ENCODE assay signal across 10 cellular contexts in the genomic region with DNA sequence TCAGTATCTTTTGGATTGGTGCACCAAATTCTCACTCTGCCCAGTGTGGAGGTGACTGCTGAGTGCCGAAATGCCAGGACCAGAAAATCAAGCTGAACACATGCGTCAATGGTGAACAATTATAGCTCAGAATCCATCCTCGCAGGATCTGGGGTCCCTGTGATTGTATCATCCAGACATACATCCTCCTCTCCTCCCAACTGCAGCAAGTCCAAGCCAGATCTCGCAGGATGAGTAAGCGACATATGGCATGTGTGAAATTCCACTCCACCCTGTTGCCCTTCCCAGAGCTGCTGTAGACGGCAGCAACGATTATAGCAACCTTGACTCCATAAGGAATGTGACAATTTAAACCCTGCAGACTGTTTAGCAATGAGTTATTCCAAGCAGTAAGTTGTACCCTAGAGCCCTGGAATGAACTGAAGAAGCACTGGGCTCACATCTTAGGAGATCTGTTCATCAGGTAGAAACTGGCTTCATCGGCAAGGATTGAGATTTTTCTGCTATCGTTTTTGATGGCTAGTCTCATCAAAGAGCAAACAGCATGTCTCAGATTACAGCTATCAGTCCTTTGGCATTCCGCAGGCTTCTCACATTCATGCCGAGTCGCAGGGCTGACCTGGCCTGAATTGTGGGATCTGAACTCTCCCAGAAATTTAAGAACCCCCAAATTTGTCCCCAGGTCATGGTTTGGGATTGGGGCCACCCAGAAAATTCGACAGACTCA. TPM values are rescaled to one million over a fixed set of nuclear protein-coding genes. Genes with fewer than 3 reads are reported as not detected.
DNase-seq lines count a peak whose midpoint lies in the region; ATAC-seq and TF ChIP-seq lines count a peak whose summit lies in the region.
"Had no signal": no experiment of that assay in that cellular context is flagged by ENCODE, and none has a peak within 500 bp of the region (broad histone marks: within the 10 kb centered on the region; RNA-seq: fewer than 3 reads in every experiment).

No MANE protein-coding gene starts in this region.

- POLR2A ChIA-PET in MCF 10A (lab: Yijun Ruan, JAX): interaction anchor here (0.8 to 1.5 kb wide), 5 partner anchors 8 to 109 kb away, joined by 3 to 6 read pairs (median 5); partner anchors contain the start of gene SORBS2
- POLR2A ChIA-PET in WTC11 (lab: Charles Lee): interaction anchor here (1.0 kb wide), 1 partner anchor 76 kb away, joined by 3 read pairs; no protein-coding TSS in a partner anchor
- POLR2A ChIA-PET in CD4-positive, alpha-beta T cell (lab: Charles Lee): no interaction called here

- peaks cover 0 to 10% of the 10 kb centered on the region in 2 donors for H3K9me3 ChIP-seq in breast epithelium
- no peaks in the 10 kb centered on the region for H3K9me3 ChIP-seq in CD4-positive, alpha-beta T cell (ENCODE audit: control insufficient read depth, low read length)

- no peaks in the 10 kb centered on the region for H3K27me3 ChIP-seq in breast epithelium
- H3K27me3 ChIP-seq in CD4-positive, alpha-beta T cell (ENCODE audit: control insufficient read depth, insufficient read depth, low read length): no peaks in the 10 kb centered on the region

- no peak for TF ChIP-seq CTCF in MCF 10A (IDR thresholded peaks at IDR 0.05; ENCODE audit: unreplicated experiment)
- no peak for TF ChIP-seq CTCF in breast epithelium (IDR thresholded peaks at IDR 0.05)
- no peak for TF ChIP-seq CTCF in WTC11 (IDR thresholded peaks at IDR 0.05)
- no peak for TF ChIP-seq CTCF in CD4-positive, alpha-beta T cell (IDR thresholded peaks at IDR 0.05)

- no peak overlapping the region for H3K27ac ChIP-seq in breast epithelium
- no peak overlapping the region for H3K27ac ChIP-seq in CD4-positive, alpha-beta T cell (ENCODE audit: low read depth, low read length)

- H3K4me3 Mint-ChIP-seq in MCF 10A (ENCODE audit: unreplicated experiment): peak overlapping the region; percentile 30
- H3K4me3 Mint-ChIP-seq in WTC11: no peak overlapping the region
- no peak overlapping the region for H3K4me3 Mint-ChIP-seq in CD4-positive, alpha-beta T cell
- H3K4me3 Mint-ChIP-seq: activated CD4-positive, alpha-beta memory T cell treated with anti-CD3 and anti-CD28 coated beads, Interleukin-2, amount 10 ng/mL, durations not matched to agents 7 days and 5 days; B cell had no signal

- no peak overlapping the region for H3K4me3 ChIP-seq in breast epithelium

- H3K9me3 Mint-ChIP-seq in MCF 10A (ENCODE audit: unreplicated experiment) (no peaks in the 10 kb centered on the region), WTC11 (peaks cover 50% of the 10 kb centered on the region)
- H3K9me3 Mint-ChIP-seq in CD4-positive, alpha-beta T cell: peaks cover 13% of the 10 kb centered on the region
- H3K9me3 Mint-ChIP-seq: activated CD4-positive, alpha-beta memory T cell treated with anti-CD3 and anti-CD28 coated beads, Interleukin-2, amount 10 ng/mL, durations not matched to agents 7 days and 5 days had no signal

- H3K36me3 Mint-ChIP-seq in MCF 10A (ENCODE audit: insufficient read depth, unreplicated experiment) (no peaks in the 10 kb centered on the region), WTC11 (peaks cover 48% of the 10 kb centered on the region)
- H3K36me3 Mint-ChIP-seq in CD4-positive, alpha-beta T cell (ENCODE audit: low read depth): no peaks in the 10 kb centered on the region

- no peaks in the 10 kb centered on the region for H3K27me3 Mint-ChIP-seq in MCF 10A (ENCODE audit: insufficient read depth, unreplicated experiment)
- H3K27me3 Mint-ChIP-seq in WTC11 (ENCODE audit: low read depth): no peaks in the 10 kb centered on the region; the same call in 1 of the 2 replicates
- H3K27me3 Mint-ChIP-seq in CD4-positive, alpha-beta T cell: no peaks in the 10 kb centered on the region
- H3K27me3 Mint-ChIP-seq: activated CD4-positive, alpha-beta memory T cell treated with anti-CD3 and anti-CD28 coated beads, Interleukin-2, amount 10 ng/mL, durations not matched to agents 7 days and 5 days; B cell had no signal

- BruUV-seq in MCF 10A (replicated peaks; lab: Mats Ljungman, UMichigan): no TSS peak

- H3K36me3 ChIP-seq in breast epithelium: no peaks in the 10 kb centered on the region

- H3K27ac Mint-ChIP-seq in MCF 10A (ENCODE audit: low read depth, unreplicated experiment) (peak overlapping the region; percentile 8), WTC11 (peak overlapping the region; percentile 75)
- no peak overlapping the region for H3K27ac Mint-ChIP-seq in CD4-positive, alpha-beta T cell
- H3K27ac Mint-ChIP-seq: activated CD4-positive, alpha-beta memory T cell treated with anti-CD3 and anti-CD28 coated beads, Interleukin-2, amount 10 ng/mL, durations not matched to agents 7 days and 5 days; B cell had no signal

- CTCF ChIA-PET in MCF 10A (lab: Yijun Ruan, JAX) (interaction anchor here (0.6 to 0.9 kb wide), 2 partner anchors 121 to 202 kb away, joined by 3 read pairs; no protein-coding TSS in a partner anchor), WTC11 (lab: Charles Lee) (interaction anchor here (1.0 kb wide), 2 partner anchors 25 to 174 kb away, joined by 3 to 4 read pairs; no protein-coding TSS in a partner anchor)
- CTCF ChIA-PET in CD4-positive, alpha-beta T cell (lab: Charles Lee): no interaction called here

- ATAC-seq in WTC11: peak; percentile 86
- ATAC-seq in HG03378 (IDR thresholded peaks at IDR 0.05; ENCODE audit: unreplicated experiment): no peak
- ATAC-seq in CD4-positive, alpha-beta T cell (ENCODE audit: poor library complexity): no peak
- no peak for ATAC-seq in HG02852 (IDR thresholded peaks at IDR 0.05; ENCODE audit: unreplicated experiment)

- H3K4me1 Mint-ChIP-seq in MCF 10A (ENCODE audit: insufficient read depth, unreplicated experiment) (peaks cover 15% of the 10 kb centered on the region), WTC11 (peaks cover 28% of the 10 kb centered on the region)
- H3K4me1 Mint-ChIP-seq in CD4-positive, alpha-beta T cell (ENCODE audit: low read depth): no peaks in the 10 kb centered on the region
- H3K4me1 Mint-ChIP-seq: activated CD4-positive, alpha-beta memory T cell treated with anti-CD3 and anti-CD28 coated beads, Interleukin-2, amount 10 ng/mL, durations not matched to agents 7 days and 5 days; B cell had no signal

- no peaks in the 10 kb centered on the region for H3K4me1 ChIP-seq in breast epithelium

- TF ChIP-seq POLR2A in breast epithelium (IDR thresholded peaks at IDR 0.05): no peak

- intact Hi-C loops in MCF 10A (cut with micrococcal nuclease) (no loop called here), breast epithelium (cut with DNase I; ENCODE audit: low total_unique reads) (no loop called here)
- intact Hi-C loops in CD4-positive, alpha-beta T cell (cut with DNase I, micrococcal nuclease): no loop called here

- DNase-seq in MCF 10A (ENCODE audit: unreplicated experiment): peak; percentile 65
- no peak for DNase-seq in breast epithelium (ENCODE audit: low spot score in 2 of 2)
- DNase-seq in WTC11 (ENCODE audit: low spot score): no peak
- DNase-seq in hepatic stellate cell (ENCODE audit: low spot score): peak; percentile 31
- no peak for DNase-seq in CD4-positive, alpha-beta T cell
- no peak for DNase-seq in NCI-H446 treated with DMSO at 0.1 percent for 48 hours (lab: John Stamatoyannopoulos, UW)
- DNase-seq: activated CD4-positive, alpha-beta memory T cell treated with anti-CD3 and anti-CD28 coated beads, Interleukin-2, amount 10 ng/mL, durations not matched to agents 7 days and 5 days had no signal

TF ChIP-seq in WTC11, 78 proteins besides CTCF, POLR2A, EP300 and RAD21 (continues in another document):
- TF ChIP-seq, protein P1, sequence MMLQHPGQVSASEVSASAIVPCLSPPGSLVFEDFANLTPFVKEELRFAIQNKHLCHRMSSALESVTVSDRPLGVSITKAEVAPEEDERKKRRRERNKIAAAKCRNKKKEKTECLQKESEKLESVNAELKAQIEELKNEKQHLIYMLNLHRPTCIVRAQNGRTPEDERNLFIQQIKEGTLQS (CRISPR knock-in tag; conservative IDR thresholded peaks at IDR 0.05): no peak
- no peak for TF ChIP-seq ZNF671 (CRISPR knock-in tag; IDR thresholded peaks at IDR 0.05)
- no peak for TF ChIP-seq FOXJ3 (CRISPR knock-in tag; IDR thresholded peaks at IDR 0.05; ENCODE audit: borderline replicate concordance)
- no peak for TF ChIP-seq ZNF263 (CRISPR knock-in tag; IDR thresholded peaks at IDR 0.05; ENCODE audit: low read depth)
- TF ChIP-seq ZNF416 (CRISPR knock-in tag; IDR thresholded peaks at IDR 0.05): no peak
- TF ChIP-seq IRF2 (CRISPR knock-in tag; IDR thresholded peaks at IDR 0.05; ENCODE audit: borderline replicate concordance, low read depth): no peak
- TF ChIP-seq, protein P2, sequence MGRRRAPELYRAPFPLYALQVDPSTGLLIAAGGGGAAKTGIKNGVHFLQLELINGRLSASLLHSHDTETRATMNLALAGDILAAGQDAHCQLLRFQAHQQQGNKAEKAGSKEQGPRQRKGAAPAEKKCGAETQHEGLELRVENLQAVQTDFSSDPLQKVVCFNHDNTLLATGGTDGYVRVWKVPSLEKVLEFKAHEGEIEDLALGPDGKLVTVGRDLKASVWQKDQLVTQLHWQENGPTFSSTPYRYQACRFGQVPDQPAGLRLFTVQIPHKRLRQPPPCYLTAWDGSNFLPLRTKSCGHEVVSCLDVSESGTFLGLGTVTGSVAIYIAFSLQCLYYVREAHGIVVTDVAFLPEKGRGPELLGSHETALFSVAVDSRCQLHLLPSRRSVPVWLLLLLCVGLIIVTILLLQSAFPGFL (CRISPR knock-in tag; IDR thresholded peaks at IDR 0.05; ENCODE audit: borderline replicate concordance): no peak
- no peak for TF ChIP-seq GABPB1 (CRISPR knock-in tag; IDR thresholded peaks at IDR 0.05)

RNA-seq across cellular contexts. Expression of gene SORBS2, which starts 35.5 kb away (rescaled TPM):
- total RNA-seq in MCF 10A (2022) (19.3 and 29.1 TPM in 2 replicates), breast epithelium (100 to 1,000 TPM in 2 of 3 donors, 10 to 100 TPM in 1; 21.8 to 132 (median 105) TPM), WTC11 (2021) (29.5 to 44.5 TPM (median 31.4 TPM) in 3 replicates)
- total RNA-seq in CD4-positive, alpha-beta T cell: not detected
- total RNA-seq: activated CD4-positive, alpha-beta memory T cell treated with anti-CD3 and anti-CD28 coated beads, Interleukin-2, amount 10 ng/mL, durations not matched to agents 7 days and 5 days had no signal

Comparison
In these comparisons a context has a peak if more than half of its experiments do, and no peak if none do; other contexts are left out.
1. DNase-seq: peak in MCF 10A (single experiment) and hepatic stellate cell (single experiment); none in breast epithelium (0 of 2), WTC11 (single experiment), CD4-positive, alpha-beta T cell (0 of 10) and NCI-H446 treated with DMSO at 0.1 percent for 48 hours (single experiment).
2. RNA of gene SORBS2, which starts 35.5 kb away (total RNA-seq): 21.8 to 132 TPM in breast epithelium, 29.5 to 44.5 TPM in WTC11 and 19.3 to 29.1 TPM in MCF 10A; not detected in CD4-positive, alpha-beta T cell; every median in the first group is over 10 times any median in the second.